In the genomic region with DNA sequence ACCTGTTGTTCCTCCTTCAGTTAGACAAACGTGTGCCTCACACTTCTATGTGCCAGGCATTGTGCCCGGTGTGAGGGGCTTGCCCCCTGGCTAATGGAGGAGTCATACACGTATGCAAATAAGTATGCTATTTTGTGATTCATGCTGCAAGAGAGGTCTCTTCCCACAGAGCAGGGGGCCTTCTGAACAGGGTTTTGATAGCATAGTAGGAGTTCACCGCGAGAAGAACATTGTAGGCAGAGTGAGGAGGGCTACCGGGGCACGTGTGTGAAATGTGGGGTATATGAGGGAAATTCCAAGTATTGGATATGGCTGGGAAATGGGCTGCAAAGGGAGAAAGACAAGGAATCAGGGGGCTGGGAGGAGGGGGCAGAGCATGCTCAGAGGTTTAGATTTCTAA, we compare ENCODE assay signal across 2 cellular contexts.
TF ChIP-seq lines count a peak whose summit lies in the region.

No MANE protein-coding gene starts in this region.

TF ChIP-seq in SK-N-SH treated with all-trans-retinoic acid at 6 μM for 48 hours, 23 proteins besides CTCF, POLR2A, EP300 and RAD21 (continued from another document):
- TF ChIP-seq, protein P1, sequence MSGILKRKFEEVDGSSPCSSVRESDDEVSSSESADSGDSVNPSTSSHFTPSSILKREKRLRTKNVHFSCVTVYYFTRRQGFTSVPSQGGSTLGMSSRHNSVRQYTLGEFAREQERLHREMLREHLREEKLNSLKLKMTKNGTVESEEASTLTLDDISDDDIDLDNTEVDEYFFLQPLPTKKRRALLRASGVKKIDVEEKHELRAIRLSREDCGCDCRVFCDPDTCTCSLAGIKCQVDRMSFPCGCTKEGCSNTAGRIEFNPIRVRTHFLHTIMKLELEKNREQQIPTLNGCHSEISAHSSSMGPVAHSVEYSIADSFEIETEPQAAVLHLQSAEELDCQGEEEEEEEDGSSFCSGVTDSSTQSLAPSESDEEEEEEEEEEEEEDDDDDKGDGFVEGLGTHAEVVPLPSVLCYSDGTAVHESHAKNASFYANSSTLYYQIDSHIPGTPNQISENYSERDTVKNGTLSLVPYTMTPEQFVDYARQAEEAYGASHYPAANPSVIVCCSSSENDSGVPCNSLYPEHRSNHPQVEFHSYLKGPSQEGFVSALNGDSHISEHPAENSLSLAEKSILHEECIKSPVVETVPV (CRISPR knock-in tag; IDR thresholded peaks at IDR 0.05): no peak

TF ChIP-seq in SK-N-SH, 30 proteins besides CTCF, POLR2A, EP300 and RAD21 (continued from another document):
- TF ChIP-seq, protein P2, sequence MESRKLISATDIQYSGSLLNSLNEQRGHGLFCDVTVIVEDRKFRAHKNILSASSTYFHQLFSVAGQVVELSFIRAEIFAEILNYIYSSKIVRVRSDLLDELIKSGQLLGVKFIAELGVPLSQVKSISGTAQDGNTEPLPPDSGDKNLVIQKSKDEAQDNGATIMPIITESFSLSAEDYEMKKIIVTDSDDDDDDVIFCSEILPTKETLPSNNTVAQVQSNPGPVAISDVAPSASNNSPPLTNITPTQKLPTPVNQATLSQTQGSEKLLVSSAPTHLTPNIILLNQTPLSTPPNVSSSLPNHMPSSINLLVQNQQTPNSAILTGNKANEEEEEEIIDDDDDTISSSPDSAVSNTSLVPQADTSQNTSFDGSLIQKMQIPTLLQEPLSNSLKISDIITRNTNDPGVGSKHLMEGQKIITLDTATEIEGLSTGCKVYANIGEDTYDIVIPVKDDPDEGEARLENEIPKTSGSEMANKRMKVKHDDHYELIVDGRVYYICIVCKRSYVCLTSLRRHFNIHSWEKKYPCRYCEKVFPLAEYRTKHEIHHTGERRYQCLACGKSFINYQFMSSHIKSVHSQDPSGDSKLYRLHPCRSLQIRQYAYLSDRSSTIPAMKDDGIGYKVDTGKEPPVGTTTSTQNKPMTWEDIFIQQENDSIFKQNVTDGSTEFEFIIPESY (IDR thresholded peaks at IDR 0.05; ENCODE audit: borderline replicate concordance, low read depth): no peak
- TF ChIP-seq, protein P3, sequence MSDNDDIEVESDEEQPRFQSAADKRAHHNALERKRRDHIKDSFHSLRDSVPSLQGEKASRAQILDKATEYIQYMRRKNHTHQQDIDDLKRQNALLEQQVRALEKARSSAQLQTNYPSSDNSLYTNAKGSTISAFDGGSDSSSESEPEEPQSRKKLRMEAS (IDR thresholded peaks at IDR 0.05; ENCODE audit: low read depth): no peak
